ENCODE assay signal across 2 cellular contexts in genomic region chr10:70533189-70533558, GRCh38.
TF ChIP-seq lines count a peak whose summit lies in the region.

No MANE protein-coding gene starts in this region.

TF ChIP-seq in HEK293, 187 proteins besides CTCF, POLR2A, EP300 and RAD21 (continued from another document):
- TF ChIP-seq ZSCAN4 (tag by site-specific recombination; IDR thresholded peaks at IDR 0.05), result peak; percentile 73

TF ChIP-seq in WTC11, 78 proteins besides CTCF, POLR2A, EP300 and RAD21 (continued from another document):
- no peak for TF ChIP-seq STAT6 (CRISPR knock-in tag; conservative IDR thresholded peaks at IDR 0.05; ENCODE audit: low read depth)
- no peak for TF ChIP-seq ATF1 (CRISPR knock-in tag; IDR thresholded peaks at IDR 0.05)
- no peak for TF ChIP-seq AR (CRISPR knock-in tag; IDR thresholded peaks at IDR 0.05)
- TF ChIP-seq SMAD3 (CRISPR knock-in tag; IDR thresholded peaks at IDR 0.05; ENCODE audit: borderline replicate concordance), result no peak
- no peak for TF ChIP-seq NFATC4 (CRISPR knock-in tag; IDR thresholded peaks at IDR 0.05)
- no peak for TF ChIP-seq ZNF416 (CRISPR knock-in tag; IDR thresholded peaks at IDR 0.05)
- TF ChIP-seq RELA (CRISPR knock-in tag; IDR thresholded peaks at IDR 0.05; ENCODE audit: borderline replicate concordance), result no peak
- TF ChIP-seq FOXP4 (CRISPR knock-in tag; IDR thresholded peaks at IDR 0.05), result no peak
